8 cellular contexts compared by ENCODE assay signal in genomic region chr1:41483960-41484844, GRCh38. TPM values are rescaled to one million over a fixed set of nuclear protein-coding genes. Genes with fewer than 3 reads are reported as not detected.
DNase-seq lines count a peak whose midpoint lies in the region; ATAC-seq, FAIRE-seq and TF ChIP-seq lines count a peak whose summit lies in the region.

TSS of gene EDN2 (minus strand) at chr1:41484683. CDS start at chr1:41484601, 82 bp downstream.

- H3K79me2 ChIP-seq in astrocyte (ENCODE audit: insufficient read depth, low read length) (no peaks in the 10 kb centered on the region), mesendoderm (ENCODE audit: control insufficient read depth, insufficient read depth, low read length) (no peaks in the 10 kb centered on the region)

- peaks cover 33% of the 10 kb centered on the region for H3K4me1 Mint-ChIP-seq in astrocyte (ENCODE audit: low read depth, unreplicated experiment)
- peaks cover 0 to 7% (median 2%) of the 10 kb centered on the region in 4 donors for H3K4me1 Mint-ChIP-seq in CD4-positive, alpha-beta memory T cell

- CTCF ChIA-PET in CD4-positive, alpha-beta memory T cell (lab: Charles Lee; ENCODE audit: partially characterized antibody): no interaction called here

- H3K18ac ChIP-seq in mesendoderm (ENCODE audit: low read length): peak within 1 kb of the TSS; percentile 23

- intact Hi-C loops in CD4-positive, alpha-beta memory T cell (cut with micrococcal nuclease): no loop called here

- H2BK15ac ChIP-seq in mesendoderm (replicated peaks; ENCODE audit: low read depth): no peak within 1 kb of the TSS

- no peaks in the 10 kb centered on the region for H3K9me3 Mint-ChIP-seq in astrocyte (ENCODE audit: unreplicated experiment)
- no peaks in the 10 kb centered on the region for H3K9me3 Mint-ChIP-seq in CD4-positive, alpha-beta memory T cell

- H3K4me1 ChIP-seq in astrocyte (ENCODE audit: insufficient read depth, low read length) (peaks cover 49% of the 10 kb centered on the region), mesendoderm (ENCODE audit: control insufficient read depth, low read depth, low read length) (peaks cover 15% of the 10 kb centered on the region)
- no peaks in the 10 kb centered on the region for H3K4me1 ChIP-seq in CD4-positive, alpha-beta memory T cell (ENCODE audit: insufficient read depth, low read length)

- H4K5ac ChIP-seq in mesendoderm (ENCODE audit: low read length): no peak within 1 kb of the TSS

- peak within 1 kb of the TSS; percentile 91 for H3K27ac Mint-ChIP-seq in astrocyte (ENCODE audit: unreplicated experiment)
- no peak within 1 kb of the TSS for H3K27ac Mint-ChIP-seq in CD4-positive, alpha-beta memory T cell

- H2BK5ac ChIP-seq in mesendoderm (ENCODE audit: low read length): peak within 1 kb of the TSS; percentile 27

- H3K4me3 ChIP-seq in astrocyte (ENCODE audit: insufficient read depth, low read depth, low read length): no peak within 1 kb of the TSS
- no peak within 1 kb of the TSS for H3K4me3 ChIP-seq in mesendoderm (ENCODE audit: low read length)
- no peak within 1 kb of the TSS for H3K4me3 ChIP-seq in CD4-positive, alpha-beta memory T cell (ENCODE audit: low read length in 2 of 2)

- peak within 1 kb of the TSS; percentile 56 for H3K9ac ChIP-seq in astrocyte (ENCODE audit: low read length)
- H3K9ac ChIP-seq in mesendoderm (ENCODE audit: low read length): peak within 1 kb of the TSS; percentile 6

- DNase-seq in Caki2 (ENCODE audit: low read depth) (peak; percentile 82), NAMALWA (ENCODE audit: low spot score) (peak; percentile 44), astrocyte (ENCODE audit: low read depth) (no peak), mesendoderm (peak; percentile 52)
- DNase-seq in CD4-positive, alpha-beta memory T cell: no peak

- no peaks in the 10 kb centered on the region for H3K27me3 ChIP-seq in astrocyte (ENCODE audit: insufficient read depth, low read length)
- no peaks in the 10 kb centered on the region for H3K27me3 ChIP-seq in mesendoderm (ENCODE audit: insufficient read depth, low read length, poor library complexity)
- H3K27me3 ChIP-seq in CD4-positive, alpha-beta memory T cell (ENCODE audit: insufficient read depth, low read length): no peaks in the 10 kb centered on the region

- peak within 1 kb of the TSS; percentile 87 for H3K4me2 ChIP-seq in astrocyte (ENCODE audit: low read length)
- no peak within 1 kb of the TSS for H3K4me2 ChIP-seq in mesendoderm (ENCODE audit: low read length)

- H4K20me1 ChIP-seq in astrocyte (ENCODE audit: insufficient read depth, low read length): no peaks in the 10 kb centered on the region

- in situ Hi-C loops in Caki2 (cut with HindIII; ENCODE audit: low pct_unique_long_range_greater_than_20kb, low sequenced_read_pairs): no loop called here

- no peak for FAIRE-seq in astrocyte (lab: Jason Lieb, UNC)

- peak within 1 kb of the TSS; percentile 40 for H3K4me3 Mint-ChIP-seq in astrocyte (ENCODE audit: unreplicated experiment)
- no peak within 1 kb of the TSS for H3K4me3 Mint-ChIP-seq in CD4-positive, alpha-beta memory T cell

- H3K27ac ChIP-seq in astrocyte (ENCODE audit: low read depth, low read length): peak within 1 kb of the TSS; percentile 10
- H3K27ac ChIP-seq in mesendoderm (ENCODE audit: low read depth, low read length): peak within 1 kb of the TSS; percentile 61
- H3K27ac ChIP-seq in CD4-positive, alpha-beta memory T cell (ENCODE audit: low read depth, low read length): no peak within 1 kb of the TSS

- ATAC-seq in HG03342 (IDR thresholded peaks at IDR 0.05; ENCODE audit: unreplicated experiment): no peak
- ATAC-seq in GM19397 (IDR thresholded peaks at IDR 0.05; ENCODE audit: unreplicated experiment): no peak
- no peak for ATAC-seq in GM19395 (IDR thresholded peaks at IDR 0.05; ENCODE audit: unreplicated experiment)

- H3K23ac ChIP-seq in mesendoderm (ENCODE audit: low read length): no peak within 1 kb of the TSS

- no peak within 1 kb of the TSS for H2AFZ ChIP-seq in astrocyte (ENCODE audit: low read depth, low read length)

- peak within 1 kb of the TSS; percentile 25 for H3K56ac ChIP-seq in mesendoderm (ENCODE audit: low read length)

- POLR2A ChIA-PET in CD4-positive, alpha-beta memory T cell (lab: Charles Lee; ENCODE audit: partially characterized antibody): no interaction called here

- peak within 1 kb of the TSS; percentile 88 for H2AK5ac ChIP-seq in mesendoderm (ENCODE audit: low read length)

- no peak within 1 kb of the TSS for H4K8ac ChIP-seq in mesendoderm (ENCODE audit: low read depth, low read length)

- no peaks in the 10 kb centered on the region for H3K36me3 Mint-ChIP-seq in astrocyte (ENCODE audit: low read depth, unreplicated experiment)
- no peaks in the 10 kb centered on the region for H3K36me3 Mint-ChIP-seq in CD4-positive, alpha-beta memory T cell

- H3K36me3 ChIP-seq in astrocyte (ENCODE audit: insufficient read depth, low read length) (no peaks in the 10 kb centered on the region), mesendoderm (ENCODE audit: control insufficient read depth, insufficient read depth, low read length) (no peaks in the 10 kb centered on the region)
- no peaks in the 10 kb centered on the region for H3K36me3 ChIP-seq in CD4-positive, alpha-beta memory T cell (ENCODE audit: insufficient read depth, low read length)

- peak within 1 kb of the TSS; percentile 74 for H3K4ac ChIP-seq in mesendoderm (ENCODE audit: low read depth, low read length)

- no peaks in the 10 kb centered on the region for H3K79me1 ChIP-seq in mesendoderm (ENCODE audit: low read length)

- WGBS in mesendoderm (ENCODE audit: extremely low coverage, insufficient coverage, low lambda C conversion rate): no CpG with 5 or more reads among the region's 29 CpGs

- H2BK120ac ChIP-seq in mesendoderm (ENCODE audit: low read depth, low read length): no peak within 1 kb of the TSS

- TF ChIP-seq CTCF in astrocyte (IDR thresholded peaks at IDR 0.05; ENCODE audit: insufficient read depth, low read depth, low read length): peak; percentile 10

- H3K27me3 Mint-ChIP-seq in astrocyte (ENCODE audit: low read depth, unreplicated experiment): peaks cover 5% of the 10 kb centered on the region
- peaks cover 9 to 14% of the 10 kb centered on the region in 2 donors for H3K27me3 Mint-ChIP-seq in CD4-positive, alpha-beta memory T cell

- H3K9me3 ChIP-seq in astrocyte (ENCODE audit: insufficient read depth, low read depth, low read length): no peaks in the 10 kb centered on the region
- no peaks in the 10 kb centered on the region for H3K9me3 ChIP-seq in CD4-positive, alpha-beta memory T cell (ENCODE audit: control insufficient read depth in 1 of 2, low read length in 2 of 2)

RNA-seq across cellular contexts. Expression of gene EDN2, which starts in this region (rescaled TPM):
- 6.1 and 8.9 TPM in 2 replicates for total RNA-seq in Caki2 (2014; rRNA removed; shearing (Covaris generic); ENCODE audit: low replicate concordance)
- total RNA-seq in astrocyte: 0.45 TPM in 1 of 2 replicates, not detected in the other
- polyA plus RNA-seq in mesendoderm (2013, experiment 1 of 2): 0.48 TPM
- 0.48 TPM for polyA plus RNA-seq in mesendoderm (2013, experiment 2 of 2)
- not detected for total RNA-seq in CD4-positive, alpha-beta memory T cell
- not detected for polyA plus RNA-seq in CD4-positive, alpha-beta memory T cell

Comparison
In these comparisons a context has a peak if more than half of its experiments do, and no peak if none do; other contexts are left out.
1. DNase-seq: peak in Caki2 (single experiment), NAMALWA (single experiment) and mesendoderm (single experiment); none in astrocyte (single experiment) and CD4-positive, alpha-beta memory T cell (0 of 5).